26 cellular contexts compared by ENCODE assay signal in the genomic region with DNA sequence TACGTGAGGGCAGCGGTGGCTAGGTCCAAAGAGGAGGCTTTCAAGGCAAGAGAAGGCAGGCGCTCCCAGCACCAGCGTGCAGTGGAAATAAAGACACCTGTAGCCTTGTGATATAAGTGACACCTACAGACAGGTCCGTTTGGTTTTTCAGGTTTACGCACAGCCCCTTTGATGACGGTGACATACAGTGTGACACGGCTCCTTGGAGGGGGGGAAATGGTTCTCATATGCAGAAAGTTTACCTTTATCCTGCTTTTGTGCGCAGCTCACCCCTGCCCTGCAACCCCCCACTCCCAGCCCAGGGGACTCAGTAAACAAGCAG. TPM values are rescaled to one million over a fixed set of nuclear protein-coding genes. Genes with fewer than 3 reads are reported as not detected.
DNase-seq lines count a peak whose midpoint lies in the region; FAIRE-seq and TF ChIP-seq lines count a peak whose summit lies in the region.
"Had no signal": no experiment of that assay in that cellular context is flagged by ENCODE, and none has a peak within 500 bp of the region (broad histone marks: within the 10 kb centered on the region; RNA-seq: fewer than 3 reads in every experiment).

Gene ELF5, minus strand, starts transcription at position 121 of the 322 bp plus-strand sequence. CDS start 8,045 bp downstream, outside the sequence.

- H3K36me3 Mint-ChIP-seq in endodermal cell (ENCODE audit: low read depth), result no peaks in the 10 kb centered on the region
- H3K36me3 Mint-ChIP-seq: CD4-positive, CD25-positive, alpha-beta regulatory T cell; naive thymus-derived CD4-positive, alpha-beta T cell had no signal

- H3K4me3 ChIP-seq in BLaER1 treated with 17β-estradiol and CSF1 and Interleukin-3, amounts not matched to agents 10 nM and 100 nM, result no peak within 1 kb of the TSS
- no peak within 1 kb of the TSS for H3K4me3 ChIP-seq in LNCaP clone FGC (ENCODE audit: low read depth, low read length)
- H3K4me3 ChIP-seq in endodermal cell (ENCODE audit: low read length), result no peak within 1 kb of the TSS
- peak within 1 kb of the TSS; percentile 22 for H3K4me3 ChIP-seq in osteoblast (ENCODE audit: insufficient read depth, low read length)
- H3K4me3 ChIP-seq in WERI-Rb-1 (ENCODE audit: low read depth, low read length), result no peak within 1 kb of the TSS
- H3K4me3 ChIP-seq: gastroesophageal sphincter, sigmoid colon had no signal

- peaks cover 7 to 31% (median 20%) of the 10 kb centered on the region in 10 experiments; a peak in 18 of 20 replicates for H3K4me1 ChIP-seq in BLaER1 treated with 17β-estradiol and CSF1 and Interleukin-3, amounts not matched to agents 10 nM and 100 nM
- peaks cover 3% of the 10 kb centered on the region for H3K4me1 ChIP-seq in endodermal cell (ENCODE audit: control insufficient read depth, insufficient read depth, low read length)
- no peaks in the 10 kb centered on the region for H3K4me1 ChIP-seq in osteoblast (ENCODE audit: insufficient read depth, low read length)
- H3K4me1 ChIP-seq: gastroesophageal sphincter, parathyroid adenoma, sigmoid colon had no signal

- no peak for FAIRE-seq in GM12891 (lab: Jason Lieb, UNC)
- FAIRE-seq: colon had no signal

- TF ChIP-seq POLR2A in GM12891 (IDR thresholded peaks at IDR 0.05; ENCODE audit: low read depth, low read length), result no peak

- no peak within 1 kb of the TSS for H3K9ac ChIP-seq in BLaER1 treated with 17β-estradiol and CSF1 and Interleukin-3, amounts not matched to agents 10 nM and 100 nM
- no peak within 1 kb of the TSS for H3K9ac ChIP-seq in endodermal cell (ENCODE audit: extremely low read depth, low read length, poor library complexity, severe bottlenecking)
- H3K9ac ChIP-seq: parathyroid adenoma had no signal

- no peaks in the 10 kb centered on the region for H3K27me3 ChIP-seq in BLaER1 treated with 17β-estradiol and CSF1 and Interleukin-3, amounts not matched to agents 10 nM and 100 nM
- H3K27me3 ChIP-seq in endodermal cell (ENCODE audit: control insufficient read depth, insufficient read depth, low read length, poor library complexity, severe bottlenecking), result no peaks in the 10 kb centered on the region
- peaks cover 11% of the 10 kb centered on the region for H3K27me3 ChIP-seq in osteoblast (ENCODE audit: insufficient read depth, low read length)
- no peaks in the 10 kb centered on the region for H3K27me3 ChIP-seq in WERI-Rb-1 (ENCODE audit: insufficient read depth, low read depth, severe bottlenecking)
- H3K27me3 ChIP-seq: gastroesophageal sphincter, sigmoid colon, upper lobe of left lung had no signal

- H3K9me3 Mint-ChIP-seq in endodermal cell, result no peaks in the 10 kb centered on the region
- H3K9me3 Mint-ChIP-seq: CD4-positive, CD25-positive, alpha-beta regulatory T cell; naive thymus-derived CD4-positive, alpha-beta T cell had no signal

- H2AFZ ChIP-seq in osteoblast (ENCODE audit: low read length), result peak within 1 kb of the TSS; percentile 47
- H2AFZ ChIP-seq: parathyroid adenoma had no signal

- TF ChIP-seq CTCF in LNCaP clone FGC (IDR thresholded peaks at IDR 0.05; ENCODE audit: control insufficient read depth, extremely low read depth, insufficient read depth) (no peak), endodermal cell (conservative IDR thresholded peaks at IDR 0.05) (no peak), osteoblast (IDR thresholded peaks at IDR 0.05; ENCODE audit: extremely low read depth, low read depth, low read length) (no peak), WERI-Rb-1 (IDR thresholded peaks at IDR 0.05; ENCODE audit: low read depth, low read length) (no peak)

- peak; percentile 49 for DNase-seq in LNCaP clone FGC (ENCODE audit: low read depth)
- DNase-seq in endodermal cell, result no peak
- no peak for DNase-seq in osteoblast (ENCODE audit: insufficient read length, low spot score, missing footprints)
- no peak for DNase-seq in WERI-Rb-1
- DNase-seq in GM12891 (ENCODE audit: insufficient read length, low spot score), result no peak
- no peak for DNase-seq in KG1 (lab: John Stamatoyannopoulos, UW)
- no peak for DNase-seq in NCI-H2227 (lab: John Stamatoyannopoulos, UW; ENCODE audit: unreplicated experiment)
- DNase-seq: activated CD4-positive, CD25-positive, alpha-beta regulatory T cell treated with anti-CD3 and anti-CD28 coated beads, Interleukin-2, amount 50 U/mL, for 72 hours; activated CD8-positive, alpha-beta T cell treated with anti-CD3 and anti-CD28 coated beads, Interleukin-2, amount 10 ng/mL, durations not matched to agents 7 days and 5 days; activated naive CD4-positive, alpha-beta T cell; CD4-positive, CD25-positive, alpha-beta regulatory T cell; effector memory CD4-positive, alpha-beta T cell; GDM1; mesenchymal stem cell; naive thymus-derived CD4-positive, alpha-beta T cell; sigmoid colon; stimulated activated CD4-positive, alpha-beta T cell treated with anti-CD3 and anti-CD28 coated beads, Interleukin-15, amount 100 ng/mL, for 24 hours had no signal

- H4K20me1 ChIP-seq in BLaER1 treated with 17β-estradiol and CSF1 and Interleukin-3, amounts not matched to agents 10 nM and 100 nM, result no peaks in the 10 kb centered on the region
- peaks cover 2% of the 10 kb centered on the region for H4K20me1 ChIP-seq in osteoblast (ENCODE audit: insufficient read depth, low read length)

- H3K79me2 ChIP-seq in osteoblast (ENCODE audit: insufficient read depth, low read length), result no peaks in the 10 kb centered on the region
- H3K79me2 ChIP-seq: parathyroid adenoma had no signal

- H3K4me2 ChIP-seq in BLaER1 treated with 17β-estradiol and CSF1 and Interleukin-3, amounts not matched to agents 10 nM and 100 nM, result peak within 1 kb of the TSS; percentile 4 to 48 (median 25); a peak in 13 of 22 replicates
- H3K4me2 ChIP-seq in osteoblast (ENCODE audit: insufficient read depth, low read length), result peak within 1 kb of the TSS; percentile 44

- peak within 1 kb of the TSS; percentile 69 for H3K27ac Mint-ChIP-seq in endodermal cell
- H3K27ac Mint-ChIP-seq: activated CD8-positive, alpha-beta T cell treated with anti-CD3 and anti-CD28 coated beads, Interleukin-2, amount 10 ng/mL, durations not matched to agents 7 days and 5 days; CD4-positive, CD25-positive, alpha-beta regulatory T cell had no signal

- H3K36me3 ChIP-seq in BLaER1 treated with 17β-estradiol and CSF1 and Interleukin-3, amounts not matched to agents 10 nM and 100 nM, result no peaks in the 10 kb centered on the region
- H3K36me3 ChIP-seq in endodermal cell (ENCODE audit: control insufficient read depth, insufficient read depth, low read length) (no peaks in the 10 kb centered on the region), osteoblast (ENCODE audit: insufficient read depth, low read length) (no peaks in the 10 kb centered on the region), WERI-Rb-1 (no peaks in the 10 kb centered on the region)
- H3K36me3 ChIP-seq: gastroesophageal sphincter, sigmoid colon, upper lobe of left lung had no signal

- no peak within 1 kb of the TSS for H3K27ac ChIP-seq in BLaER1 treated with 17β-estradiol and CSF1 and Interleukin-3, amounts not matched to agents 10 nM and 100 nM
- H3K27ac ChIP-seq in endodermal cell (ENCODE audit: low read depth, low read length), result no peak within 1 kb of the TSS
- H3K27ac ChIP-seq in osteoblast (ENCODE audit: low read depth, low read length), result no peak within 1 kb of the TSS
- H3K27ac ChIP-seq in WERI-Rb-1, result no peak within 1 kb of the TSS
- H3K27ac ChIP-seq: gastroesophageal sphincter, parathyroid adenoma, sigmoid colon had no signal

- H3K27me3 Mint-ChIP-seq in endodermal cell (ENCODE audit: insufficient read depth), result peaks cover 2% of the 10 kb centered on the region
- H3K27me3 Mint-ChIP-seq: CD4-positive, CD25-positive, alpha-beta regulatory T cell had no signal

- H3K4me1 Mint-ChIP-seq in endodermal cell, result peaks cover 9% of the 10 kb centered on the region
- H3K4me1 Mint-ChIP-seq: CD4-positive, CD25-positive, alpha-beta regulatory T cell had no signal

- no peak within 1 kb of the TSS for H3K4me3 Mint-ChIP-seq in endodermal cell
- H3K4me3 Mint-ChIP-seq: activated CD8-positive, alpha-beta T cell treated with anti-CD3 and anti-CD28 coated beads, Interleukin-2, amount 10 ng/mL, durations not matched to agents 7 days and 5 days; CD4-positive, CD25-positive, alpha-beta regulatory T cell; naive thymus-derived CD4-positive, alpha-beta T cell had no signal

- 89 to 91% methylated on average over 7 to 9 of the region's 9 CpGs for WGBS in endodermal cell (ENCODE audit: insufficient coverage in 1 of 2, insufficient read length in 1 of 2), 2 experiments

- H3K9me3 ChIP-seq in BLaER1 treated with 17β-estradiol and CSF1 and Interleukin-3, amounts not matched to agents 10 nM and 100 nM (replicated peaks in 1 of 11), result no peaks in the 10 kb centered on the region
- H3K9me3 ChIP-seq in endodermal cell (ENCODE audit: control insufficient read depth, low read length) (no peaks in the 10 kb centered on the region), osteoblast (ENCODE audit: low read depth, low read length) (no peaks in the 10 kb centered on the region), WERI-Rb-1 (ENCODE audit: severe bottlenecking) (no peaks in the 10 kb centered on the region)
- H3K9me3 ChIP-seq: gastroesophageal sphincter, sigmoid colon, upper lobe of left lung had no signal

TF ChIP-seq in GM12891, 5 proteins besides CTCF, POLR2A, EP300 and RAD21:
- TF ChIP-seq TAF1 (IDR thresholded peaks at IDR 0.05; ENCODE audit: low read depth, low read length), result no peak
- TF ChIP-seq POU2F2 (IDR thresholded peaks at IDR 0.05; ENCODE audit: low read depth, low read length), result no peak
- TF ChIP-seq SPI1 (IDR thresholded peaks at IDR 0.05; ENCODE audit: low read depth, low read length), result no peak
- TF ChIP-seq PAX5 (IDR thresholded peaks at IDR 0.05; ENCODE audit: insufficient read depth, low read length, severe bottlenecking), result no peak
- no peak for TF ChIP-seq POLR2AphosphoS5 (IDR thresholded peaks at IDR 0.05; ENCODE audit: low read depth, low read length)

RNA-seq across cellular contexts. Expression of gene ELF5, which starts in this region (rescaled TPM):
- total RNA-seq in endodermal cell (not detected), osteoblast (under 0.01 TPM in 1 of 2 replicates, not detected in the other)
- not detected for polyA plus RNA-seq in endodermal cell (2013, experiment 1 of 2)
- polyA plus RNA-seq in endodermal cell (2013, experiment 2 of 2), result not detected
- not detected for polyA plus RNA-seq in GM12891 (2012; ENCODE audit: low read depth, missing spikeins)
- total RNA-seq: activated CD8-positive, alpha-beta T cell treated with anti-CD3 and anti-CD28 coated beads, Interleukin-2, amount 10 ng/mL, durations not matched to agents 7 days and 5 days; CD4-positive, CD25-positive, alpha-beta regulatory T cell; HT1080; kidney epithelial cell; naive thymus-derived CD4-positive, alpha-beta T cell; Right ventricle myocardium inferior; sigmoid colon had no signal
- polyA plus RNA-seq: AG04450; CD4-positive, CD25-positive, alpha-beta regulatory T cell; naive thymus-derived CD4-positive, alpha-beta T cell; sigmoid colon had no signal
